8 cellular contexts compared by ENCODE assay signal in genomic region chr9:74496819-74497749, GRCh38. TPM values are rescaled to one million over a fixed set of nuclear protein-coding genes. Genes with fewer than 3 reads are reported as not detected.
DNase-seq lines count a peak whose midpoint lies in the region; ATAC-seq, FAIRE-seq and TF ChIP-seq lines count a peak whose summit lies in the region.

Gene RORB, plus strand, starts transcription at chr9:74497335. Its CDS starts 642 bp downstream, at chr9:74497977.

- no peaks in the 10 kb centered on the region for H3K79me2 ChIP-seq in GM12878 (ENCODE audit: control insufficient read depth, insufficient read depth, low read length)

- peaks cover 0 to 2% of the 10 kb centered on the region in 2 donors for H3K36me3 Mint-ChIP-seq in CD4-positive, alpha-beta memory T cell

- POLR2A ChIA-PET in CD4-positive, alpha-beta memory T cell (lab: Charles Lee; ENCODE audit: partially characterized antibody) = no interaction called here
- POLR2A ChIA-PET in GM12878 (lab: Charles Lee) = interaction anchor here (0.6 kb wide), 1 partner anchor 35 kb away, joined by 3 read pairs; no protein-coding TSS in a partner anchor

- peak within 1 kb of the TSS; percentile 22; the same call in 1 of the 2 replicates for H3K9ac ChIP-seq in GM12878 (ENCODE audit: control insufficient read depth, insufficient read depth, low read length)

- TF ChIP-seq CTCF in GM12878 (IDR thresholded peaks at IDR 0.05 in 2 of 3, conservative IDR thresholded peaks at IDR 0.05 in 1 of 3; ENCODE audit: control insufficient read depth in 2 of 3, extremely low read depth in 1 of 3, insufficient read depth in 1 of 3, low read depth in 3 of 3, low read length in 3 of 3) = no peak

- H3K4me3 Mint-ChIP-seq in CD4-positive, alpha-beta memory T cell = peak within 1 kb of the TSS; percentile 86 to 97 (median 93)

- RAD21 ChIA-PET in GM12878 (lab: Charles Lee; ENCODE audit: unreplicated experiment) = no interaction called here

- peak within 1 kb of the TSS in 1 of 2 donors; percentile 23 for H3K4me3 ChIP-seq in CD4-positive, alpha-beta memory T cell (ENCODE audit: low read length in 2 of 2)
- peak within 1 kb of the TSS; percentile 73 for H3K4me3 ChIP-seq in GM12878

- H3K27ac Mint-ChIP-seq in CD4-positive, alpha-beta memory T cell = peak within 1 kb of the TSS in 6 of 7 donors; percentile 29 to 85 (median 68)

- ATAC-seq in GM19025 (IDR thresholded peaks at IDR 0.05; ENCODE audit: low read depth, unreplicated experiment) (peak; percentile 98), HG03135 (IDR thresholded peaks at IDR 0.05; ENCODE audit: unreplicated experiment) (peak; percentile 67), GM12878 (peak; percentile 95)

- no peak for TF ChIP-seq RAD21 in GM12878 (IDR thresholded peaks at IDR 0.05; ENCODE audit: insufficient read depth, low read depth, low read length)

- SMC1A ChIA-PET in GM12878 (lab: Charles Lee; ENCODE audit: uncharacterized antibody, unreplicated experiment) = no interaction called here

- no peak within 1 kb of the TSS for H3K27ac ChIP-seq in CD4-positive, alpha-beta memory T cell (ENCODE audit: low read depth, low read length)
- H3K27ac ChIP-seq in GM12878 (ENCODE audit: control insufficient read depth, insufficient read depth) = no peak within 1 kb of the TSS

- FAIRE-seq in GM12878 (lab: Jason Lieb, UNC) = peak; percentile 68

- TF ChIP-seq EP300 in GM12878 (IDR thresholded peaks at IDR 0.05; ENCODE audit: borderline replicate concordance in 1 of 2, control insufficient read depth in 1 of 2, low read depth in 2 of 2, low read length in 2 of 2) = no peak

- WGBS in GM12878 (ENCODE audit: insufficient coverage, insufficient replicate concordance, low lambda C conversion rate, missing lambda C conversion rate) = 2% methylated on average over 31 of the region's 50 CpGs

- H3K9me3 Mint-ChIP-seq in CD4-positive, alpha-beta memory T cell = no peaks in the 10 kb centered on the region

- H3K9me3 ChIP-seq in CD4-positive, alpha-beta memory T cell (ENCODE audit: control insufficient read depth in 1 of 2, low read length in 2 of 2) = no peaks in the 10 kb centered on the region
- H3K9me3 ChIP-seq in GM12878 (replicated peaks; ENCODE audit: control insufficient read depth, insufficient read depth, low read length) = no peaks in the 10 kb centered on the region

- peaks cover 35 to 38% of the 10 kb centered on the region in 2 donors for H3K27me3 Mint-ChIP-seq in CD4-positive, alpha-beta memory T cell

- H3K36me3 ChIP-seq in CD4-positive, alpha-beta memory T cell (ENCODE audit: insufficient read depth, low read length) = no peaks in the 10 kb centered on the region
- no peaks in the 10 kb centered on the region for H3K36me3 ChIP-seq in GM12878 (ENCODE audit: control insufficient read depth in 2 of 2, insufficient read depth in 2 of 2, low read length in 1 of 2)

- no TSS peak for BruUV-seq in GM12878 (replicated peaks; lab: Mats Ljungman, UMichigan)

- TF ChIP-seq POLR2A in GM12878 (IDR thresholded peaks at IDR 0.05; ENCODE audit: low read depth, low read length) = peak; percentile 49; the same call in 1 of the 2 replicates

- H3K4me1 ChIP-seq in CD4-positive, alpha-beta memory T cell (ENCODE audit: insufficient read depth, low read length) = peaks cover 11% of the 10 kb centered on the region
- no peaks in the 10 kb centered on the region; the same call in 1 of the 2 replicates for H3K4me1 ChIP-seq in GM12878 (ENCODE audit: control insufficient read depth, insufficient read depth, low read length)

- H4K20me1 ChIP-seq in GM12878 (ENCODE audit: control insufficient read depth, insufficient read depth) = no peaks in the 10 kb centered on the region

- DNase-seq in CD4-positive, alpha-beta memory T cell = peak in 3 of 5 donors; percentile 19 to 56 (median 22)
- DNase-seq in NCI-H748 (lab: John Stamatoyannopoulos, UW; ENCODE audit: unreplicated experiment) (peak; percentile 89), GM12878 (ENCODE audit: low read depth, low spot score) (no peak), hepatic stellate cell (ENCODE audit: low spot score) (peak; percentile 27), posterior cingulate gyrus (peak; percentile 78 to 98 (median 88)), AML-193 (lab: John Stamatoyannopoulos, UW) (no peak)

- peaks cover 23% of the 10 kb centered on the region for H3K27me3 ChIP-seq in CD4-positive, alpha-beta memory T cell (ENCODE audit: insufficient read depth, low read length)
- H3K27me3 ChIP-seq in GM12878 (replicated peaks in 1 of 2; ENCODE audit: control insufficient read depth in 2 of 2, insufficient read depth in 2 of 2, low read length in 1 of 2) = peaks cover 7 to 22% of the 10 kb centered on the region in 2 experiments

- CTCF ChIA-PET in CD4-positive, alpha-beta memory T cell (lab: Charles Lee; ENCODE audit: partially characterized antibody) = no interaction called here
- CTCF ChIA-PET in GM12878 (lab: Yijun Ruan, JAX) = no interaction called here

- peak within 1 kb of the TSS; percentile 94 for H2AFZ ChIP-seq in GM12878 (ENCODE audit: control insufficient read depth, low read depth, low read length)

- peak within 1 kb of the TSS; percentile 96 for H3K4me2 ChIP-seq in GM12878 (ENCODE audit: control insufficient read depth, insufficient read depth)

- intact Hi-C loops in CD4-positive, alpha-beta memory T cell (cut with micrococcal nuclease) = no loop called here
- intact Hi-C loops in GM12878 (cut with micrococcal nuclease; ENCODE audit: unreplicated experiment) = loop anchor here (10.0 kb wide), 1 partner anchor 248 kb away; no protein-coding TSS in a partner anchor
- intact Hi-C loops in posterior cingulate gyrus (cut with DNase I) = no loop called here

- in situ Hi-C loops in GM12878 (cut with MboI) = no loop called here

- peaks cover 20 to 35% (median 22%) of the 10 kb centered on the region in 4 donors for H3K4me1 Mint-ChIP-seq in CD4-positive, alpha-beta memory T cell

TF ChIP-seq in GM12878, 131 proteins besides CTCF, POLR2A, EP300 and RAD21:
- TF ChIP-seq SRF (IDR thresholded peaks at IDR 0.05; ENCODE audit: low read depth in 2 of 2, low read length in 2 of 2) = no peak
- TF ChIP-seq, protein P1, sequence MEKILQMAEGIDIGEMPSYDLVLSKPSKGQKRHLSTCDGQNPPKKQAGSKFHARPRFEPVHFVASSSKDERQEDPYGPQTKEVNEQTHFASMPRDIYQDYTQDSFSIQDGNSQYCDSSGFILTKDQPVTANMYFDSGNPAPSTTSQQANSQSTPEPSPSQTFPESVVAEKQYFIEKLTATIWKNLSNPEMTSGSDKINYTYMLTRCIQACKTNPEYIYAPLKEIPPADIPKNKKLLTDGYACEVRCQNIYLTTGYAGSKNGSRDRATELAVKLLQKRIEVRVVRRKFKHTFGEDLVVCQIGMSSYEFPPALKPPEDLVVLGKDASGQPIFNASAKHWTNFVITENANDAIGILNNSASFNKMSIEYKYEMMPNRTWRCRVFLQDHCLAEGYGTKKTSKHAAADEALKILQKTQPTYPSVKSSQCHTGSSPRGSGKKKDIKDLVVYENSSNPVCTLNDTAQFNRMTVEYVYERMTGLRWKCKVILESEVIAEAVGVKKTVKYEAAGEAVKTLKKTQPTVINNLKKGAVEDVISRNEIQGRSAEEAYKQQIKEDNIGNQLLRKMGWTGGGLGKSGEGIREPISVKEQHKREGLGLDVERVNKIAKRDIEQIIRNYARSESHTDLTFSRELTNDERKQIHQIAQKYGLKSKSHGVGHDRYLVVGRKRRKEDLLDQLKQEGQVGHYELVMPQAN (conservative IDR thresholded peaks at IDR 0.05) = no peak
- TF ChIP-seq MTA2 (IDR thresholded peaks at IDR 0.05; ENCODE audit: low read depth) = no peak
- TF ChIP-seq, protein P2, sequence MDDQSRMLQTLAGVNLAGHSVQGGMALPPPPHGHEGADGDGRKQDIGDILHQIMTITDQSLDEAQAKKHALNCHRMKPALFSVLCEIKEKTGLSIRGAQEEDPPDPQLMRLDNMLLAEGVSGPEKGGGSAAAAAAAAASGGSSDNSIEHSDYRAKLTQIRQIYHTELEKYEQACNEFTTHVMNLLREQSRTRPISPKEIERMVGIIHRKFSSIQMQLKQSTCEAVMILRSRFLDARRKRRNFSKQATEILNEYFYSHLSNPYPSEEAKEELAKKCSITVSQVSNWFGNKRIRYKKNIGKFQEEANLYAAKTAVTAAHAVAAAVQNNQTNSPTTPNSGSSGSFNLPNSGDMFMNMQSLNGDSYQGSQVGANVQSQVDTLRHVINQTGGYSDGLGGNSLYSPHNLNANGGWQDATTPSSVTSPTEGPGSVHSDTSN (IDR thresholded peaks at IDR 0.05; ENCODE audit: insufficient replicate concordance, low read depth, low read length) = peak; percentile 55
- 0 out of 2 replicates have a peak, but pooled peaks have one; percentile 26 for TF ChIP-seq BMI1 (IDR thresholded peaks at IDR 0.05; ENCODE audit: borderline replicate concordance)

RNA-seq across cellular contexts. Expression of gene RORB, which starts in this region (rescaled TPM):
- total RNA-seq in CD4-positive, alpha-beta memory T cell = not detected
- not detected for polyA plus RNA-seq in CD4-positive, alpha-beta memory T cell
- not detected in 2 replicates for total RNA-seq in GM12878 (2013; cell fraction: nucleolus; rRNA removed)
- under 0.01 TPM in 1 of 2 replicates, not detected in the other for total RNA-seq in GM12878 (2014; rRNA removed)
- not detected in 2 replicates for total RNA-seq in GM12878 (2014; rRNA removed; fragmentation: Illumina TruSeq; extraction: Trizol)
- total RNA-seq in GM12878 (2021) = not detected in 2 replicates
- not detected for polyA plus RNA-seq in GM12878 (2011; ENCODE audit: low read depth)
- polyA plus RNA-seq in GM12878 (2011; rRNA removed) = 0.01 and 0.04 TPM in 2 replicates
- 0.02 TPM in 1 of 2 replicates, not detected in the other for polyA plus RNA-seq in GM12878 (2011; cell fraction: cytosol; rRNA removed)
- polyA plus RNA-seq in GM12878 (2011; cell fraction: nucleus; rRNA removed) = 0.03 TPM in 1 of 2 replicates, not detected in the other
- polyA plus RNA-seq in GM12878 (2012) = not detected in 2 replicates
- not detected in 2 replicates for polyA plus RNA-seq in GM12878 (2014; fragmentation: Illumina TruSeq; extraction: Trizol)
- not detected for polyA plus RNA-seq in GM12878 (2014; fragmentation: Nextera tagmentation; extraction: Ambion mirVana)
- not detected in 2 replicates for polyA plus RNA-seq in GM12878 (2014; rRNA removed)
- polyA plus RNA-seq in GM12878 (2016; fragmentation: Nextera tagmentation; extraction: Ambion mirVana) = not detected
- polyA minus RNA-seq in GM12878 (2011; rRNA and poly(A)+ RNA removed) = not detected in 2 replicates
- polyA minus RNA-seq in GM12878 (2011; cell fraction: cytosol; rRNA and poly(A)+ RNA removed) = not detected in 2 replicates
- under 0.01 TPM in 1 of 2 replicates, not detected in the other for polyA minus RNA-seq in GM12878 (2011; cell fraction: nucleus; rRNA and poly(A)+ RNA removed)

Comparison
In these comparisons a context has a peak if more than half of its experiments do, and no peak if none do; other contexts are left out.
1. Peak in DNase-seq in CD4-positive, alpha-beta memory T cell; RNA of the gene not detected or under 1 TPM.
2. Peak in ATAC-seq, H3K4me3 ChIP-seq, H3K9ac ChIP-seq and H3K4me2 ChIP-seq in GM12878; RNA of the gene not detected or under 1 TPM.
3. DNase-seq: peak in NCI-H748 (single experiment), hepatic stellate cell (single experiment) and posterior cingulate gyrus (10 of 10); none in GM12878 (single experiment) and AML-193 (0 of 2).
4. Peak in every context shown above with its lines, with median percentiles within 50 percentile points of each other: ATAC-seq.